In genomic region chr17:57562231-57562630, GRCh38 we compare ENCODE assay signal across 1 cellular context.
TF ChIP-seq lines count a peak whose summit lies in the region.

No MANE protein-coding gene starts in this region.

TF ChIP-seq in HepG2, 621 proteins besides CTCF, POLR2A, EP300 and RAD21:
- no peak for TF ChIP-seq ZBTB34 (CRISPR knock-in tag; IDR thresholded peaks at IDR 0.05)
- 0 out of 2 replicates have a peak, but pooled peaks have one; percentile 8 for TF ChIP-seq FOXO1 (CRISPR knock-in tag; IDR thresholded peaks at IDR 0.05)
- TF ChIP-seq FOXA3 (CRISPR knock-in tag; IDR thresholded peaks at IDR 0.05), result 0 out of 2 replicates have a peak, but pooled peaks have one; percentile 5
- 0 out of 2 replicates have a peak, but pooled peaks have one; percentile 26 for TF ChIP-seq ZNF891 (CRISPR knock-in tag; IDR thresholded peaks at IDR 0.05)
- TF ChIP-seq ETV5 (CRISPR knock-in tag; IDR thresholded peaks at IDR 0.05; ENCODE audit: borderline replicate concordance), result 0 out of 2 replicates have a peak, but pooled peaks have one; percentile 11
- no peak for TF ChIP-seq ZNF720 (CRISPR knock-in tag; IDR thresholded peaks at IDR 0.05)
- TF ChIP-seq ZNF556 (CRISPR knock-in tag; IDR thresholded peaks at IDR 0.05; ENCODE audit: borderline replicate concordance), result no peak
- no peak for TF ChIP-seq NFE2 (CRISPR knock-in tag; IDR thresholded peaks at IDR 0.05)
- no peak for TF ChIP-seq CEBPG (CRISPR knock-in tag; IDR thresholded peaks at IDR 0.05)
- TF ChIP-seq TARDBP (CRISPR knock-in tag; IDR thresholded peaks at IDR 0.05), result no peak
- no peak for TF ChIP-seq ZNF780A (CRISPR knock-in tag; IDR thresholded peaks at IDR 0.05)
- no peak for TF ChIP-seq ZNF879 (CRISPR knock-in tag; IDR thresholded peaks at IDR 0.05)
- TF ChIP-seq ZFX (CRISPR knock-in tag; IDR thresholded peaks at IDR 0.05; ENCODE audit: low read depth), result 0 out of 2 replicates have a peak, but pooled peaks have one; percentile 14
- TF ChIP-seq ZBTB38 (CRISPR knock-in tag; IDR thresholded peaks at IDR 0.05), result peak; percentile 76
- TF ChIP-seq ZFYVE20 (CRISPR knock-in tag; IDR thresholded peaks at IDR 0.05; ENCODE audit: borderline replicate concordance, low read depth), result no peak
- 0 out of 2 replicates have a peak, but pooled peaks have one; percentile 31 for TF ChIP-seq ZNF737 (CRISPR knock-in tag; IDR thresholded peaks at IDR 0.05; ENCODE audit: borderline replicate concordance)
- TF ChIP-seq ZNF468 (CRISPR knock-in tag; IDR thresholded peaks at IDR 0.05), result no peak
- 0 out of 2 replicates have a peak, but pooled peaks have one; percentile 34 for TF ChIP-seq DNMT1 (CRISPR knock-in tag; IDR thresholded peaks at IDR 0.05)
- TF ChIP-seq YY1 (IDR thresholded peaks at IDR 0.05; ENCODE audit: insufficient read depth, insufficient replicate concordance, low read depth, low read length), result no peak
- peak; percentile 18 for TF ChIP-seq RBM22 (optimal IDR thresholded peaks at IDR 0.05; ENCODE audit: low read length)
- TF ChIP-seq ZNF704 (CRISPR knock-in tag; IDR thresholded peaks at IDR 0.05; ENCODE audit: borderline replicate concordance), result no peak
- no peak for TF ChIP-seq ZNF709 (CRISPR knock-in tag; IDR thresholded peaks at IDR 0.05)
- TF ChIP-seq WIZ (CRISPR knock-in tag; IDR thresholded peaks at IDR 0.05), result no peak
- 0 out of 2 replicates have a peak, but pooled peaks have one; percentile 2 for TF ChIP-seq HOMEZ (CRISPR knock-in tag; IDR thresholded peaks at IDR 0.05; ENCODE audit: low read depth)
- no peak for TF ChIP-seq NR2F2 (IDR thresholded peaks at IDR 0.05; ENCODE audit: borderline replicate concordance, low read depth)
- TF ChIP-seq ATRX (CRISPR knock-in tag; IDR thresholded peaks at IDR 0.05; ENCODE audit: borderline replicate concordance), result 0 out of 2 replicates have a peak, but pooled peaks have one; percentile 75
- no peak for TF ChIP-seq NRL (CRISPR knock-in tag; IDR thresholded peaks at IDR 0.05; ENCODE audit: borderline replicate concordance)
- TF ChIP-seq AKNA (CRISPR knock-in tag; IDR thresholded peaks at IDR 0.05; ENCODE audit: borderline replicate concordance), result no peak
- TF ChIP-seq ZXDC (CRISPR knock-in tag; IDR thresholded peaks at IDR 0.05), result no peak
- peak; percentile 18; the same call in 1 of the 2 replicates for TF ChIP-seq ZBTB4 (CRISPR knock-in tag; IDR thresholded peaks at IDR 0.05; ENCODE audit: borderline replicate concordance)
- TF ChIP-seq MIER2 (CRISPR knock-in tag; IDR thresholded peaks at IDR 0.05), result no peak
- TF ChIP-seq ZNF772 (CRISPR knock-in tag; IDR thresholded peaks at IDR 0.05), result no peak
- TF ChIP-seq NFE2L2 (IDR thresholded peaks at IDR 0.05; ENCODE audit: low read length), result no peak
- no peak for TF ChIP-seq POLR2AphosphoS5 (IDR thresholded peaks at IDR 0.05; ENCODE audit: low read depth, low read length)
- 0 out of 2 replicates have a peak, but pooled peaks have one; percentile 8 for TF ChIP-seq GATAD2A (CRISPR knock-in tag; IDR thresholded peaks at IDR 0.05)
- TF ChIP-seq ZNF577 (CRISPR knock-in tag; IDR thresholded peaks at IDR 0.05; ENCODE audit: borderline replicate concordance, low read depth), result no peak
